Comparison of ENCODE assay signal across 8 cellular contexts in genomic region chr6:132279592-132280139, GRCh38.
DNase-seq lines count a peak whose midpoint lies in the region; ATAC-seq and TF ChIP-seq lines count a peak whose summit lies in the region.

No MANE protein-coding gene starts in this region.

- ATAC-seq in GM19468 (IDR thresholded peaks at IDR 0.05; ENCODE audit: extremely low read depth, unreplicated experiment): peak; percentile 73
- peak; percentile 93 for ATAC-seq in mucosa of descending colon

- H3K36me3 ChIP-seq in mucosa of descending colon (ENCODE audit: low read depth): no peaks in the 10 kb centered on the region

- H3K4me3 ChIP-seq in epithelial cell of esophagus (ENCODE audit: low read length) (peak overlapping the region; percentile 49), mucosa of descending colon (no peak overlapping the region)

- TF ChIP-seq CTCF in epithelial cell of esophagus (IDR thresholded peaks at IDR 0.05; ENCODE audit: insufficient read depth, low read depth, low read length, missing control alignments) (peak; percentile 86), mucosa of descending colon (IDR thresholded peaks at IDR 0.05) (peak; percentile 59)

- H3K4me1 ChIP-seq in mucosa of descending colon (ENCODE audit: low read depth): no peaks in the 10 kb centered on the region

- no peaks in the 10 kb centered on the region for H3K9me3 ChIP-seq in mucosa of descending colon

- intact Hi-C loops in mucosa of descending colon (cut with DNase I, micrococcal nuclease): loop anchor here (10.0 kb wide), 2 partner anchors 175 to 205 kb away; no protein-coding TSS in a partner anchor

- DNase-seq in COR-L47 (lab: John Stamatoyannopoulos, UW): peak; percentile 18
- peak; percentile 38 for DNase-seq in HPDE6-E6E7 (ENCODE audit: extremely low spot score)
- peak; percentile 69 for DNase-seq in NOMO-1 treated with DMSO at 0.1 percent for 48 hours (lab: John Stamatoyannopoulos, UW; ENCODE audit: unreplicated experiment)
- DNase-seq in activated CD8-positive, alpha-beta memory T cell treated with anti-CD3 and anti-CD28 coated beads, Interleukin-2, amount 50 U/mL, for 4 hours: peak; percentile 69
- DNase-seq in epithelial cell of esophagus (ENCODE audit: low read depth): peak; percentile 70
- peak; percentile 60 to 80 (median 71) for DNase-seq in mucosa of descending colon
- peak; percentile 50 to 54 for DNase-seq in stimulated activated CD8-positive, alpha-beta memory T cell treated with anti-CD3 and anti-CD28 coated beads, Interleukin-2, amount 100 ng/mL, for 48 hours (ENCODE audit: low read depth in 2 of 2)

Comparison
In these comparisons a context has a peak if more than half of its experiments do, and no peak if none do; other contexts are left out.
1. DNase-seq: peak in every context shown above with its lines; median percentile 71 in mucosa of descending colon; 70 in epithelial cell of esophagus; 69 in NOMO-1 treated with DMSO at 0.1 percent for 48 hours; 69 in activated CD8-positive, alpha-beta memory T cell treated with anti-CD3 and anti-CD28 coated beads, Interleukin-2, amount 50 U/mL, for 4 hours; 52 in stimulated activated CD8-positive, alpha-beta memory T cell treated with anti-CD3 and anti-CD28 coated beads, Interleukin-2, amount 100 ng/mL, for 48 hours; 38 in HPDE6-E6E7; 18 in COR-L47.